ENCODE assay signal across 2 cellular contexts in genomic region chr10:68992721-68993440, GRCh38.
TF ChIP-seq lines count a peak whose summit lies in the region.

No MANE protein-coding gene starts in this region.

TF ChIP-seq in HEK293T, 16 proteins besides CTCF, POLR2A, EP300 and RAD21 (continued from another document):
- TF ChIP-seq FOXM1 (IDR thresholded peaks at IDR 0.05; ENCODE audit: borderline replicate concordance): no peak
TF ChIP-seq in HEK293T: peak in this region for 1.

TF ChIP-seq in GM12878, 131 proteins besides CTCF, POLR2A, EP300 and RAD21 (continued from another document):
- TF ChIP-seq PRDM15 (CRISPR knock-in tag; IDR thresholded peaks at IDR 0.05) (no peak), ZBED1 (IDR thresholded peaks at IDR 0.05; ENCODE audit: borderline replicate concordance) (no peak), ZNF207 (IDR thresholded peaks at IDR 0.05; ENCODE audit: borderline replicate concordance) (no peak), ELK1 (IDR thresholded peaks at IDR 0.05; ENCODE audit: low read depth, low read length) (no peak), SUPT20H (IDR thresholded peaks at IDR 0.05; ENCODE audit: borderline replicate concordance, control insufficient read depth, low read depth, low read length) (no peak), ATF2 (IDR thresholded peaks at IDR 0.05; ENCODE audit: low read length) (no peak), POLR2AphosphoS5 (IDR thresholded peaks at IDR 0.05; ENCODE audit: low read length) (no peak), MEF2A (IDR thresholded peaks at IDR 0.05; ENCODE audit: insufficient read depth, low read depth, low read length) (no peak), PBX3 (IDR thresholded peaks at IDR 0.05; ENCODE audit: insufficient replicate concordance, low read depth, low read length) (no peak), NR2C1 (IDR thresholded peaks at IDR 0.05) (no peak)
TF ChIP-seq in GM12878: peak in this region for 0.
